Comparison of ENCODE assay signal across 6 cellular contexts in genomic region chr22:20117656-20118571, GRCh38. TPM values are rescaled to one million over a fixed set of nuclear protein-coding genes. Genes with fewer than 3 reads are reported as not detected.
DNase-seq lines count a peak whose midpoint lies in the region; TF ChIP-seq lines count a peak whose summit lies in the region.

No MANE protein-coding gene starts in this region.

- H3K4me3 Mint-ChIP-seq in dendritic cell treated with granulocyte-macrophage colony-stimulating factor and Interleukin-4, amounts not matched to agents 40 ng/mL and 50 ng/mL, for 4 days: peak overlapping the region; percentile 88
- peak overlapping the region; percentile 87 for H3K4me3 Mint-ChIP-seq in progenitor cell of endocrine pancreas (ENCODE audit: low read depth)

- H3K9me3 ChIP-seq in SK-N-MC (ENCODE audit: low read depth, low read length): no peaks in the 10 kb centered on the region

- peaks cover 84% of the 10 kb centered on the region for H3K36me3 Mint-ChIP-seq in dendritic cell treated with granulocyte-macrophage colony-stimulating factor and Interleukin-4, amounts not matched to agents 40 ng/mL and 50 ng/mL, for 4 days (ENCODE audit: low read depth)
- H3K36me3 Mint-ChIP-seq in progenitor cell of endocrine pancreas (ENCODE audit: insufficient read depth): peaks cover 6% of the 10 kb centered on the region

- H3K9me3 Mint-ChIP-seq in dendritic cell treated with granulocyte-macrophage colony-stimulating factor and Interleukin-4, amounts not matched to agents 40 ng/mL and 50 ng/mL, for 4 days: no peaks in the 10 kb centered on the region
- no peaks in the 10 kb centered on the region for H3K9me3 Mint-ChIP-seq in progenitor cell of endocrine pancreas (ENCODE audit: low read depth)

- intact Hi-C loops in dendritic cell treated with granulocyte-macrophage colony-stimulating factor and Interleukin-4, amounts not matched to agents 40 ng/mL and 50 ng/mL, for 4 days (cut with micrococcal nuclease): loop anchor here (1.0 kb wide), 2 partner anchors 13 to 38 kb away; partner anchors contain the start of genes DGCR8 and ZDHHC8

- H3K27ac Mint-ChIP-seq in dendritic cell treated with granulocyte-macrophage colony-stimulating factor and Interleukin-4, amounts not matched to agents 40 ng/mL and 50 ng/mL, for 4 days: peak overlapping the region; percentile 96
- H3K27ac Mint-ChIP-seq in progenitor cell of endocrine pancreas: peak overlapping the region; percentile 92

- no peak for TF ChIP-seq CTCF in progenitor cell of endocrine pancreas (IDR thresholded peaks at IDR 0.05; ENCODE audit: unreplicated experiment)

- H3K27me3 Mint-ChIP-seq in dendritic cell treated with granulocyte-macrophage colony-stimulating factor and Interleukin-4, amounts not matched to agents 40 ng/mL and 50 ng/mL, for 4 days: no peaks in the 10 kb centered on the region
- H3K27me3 Mint-ChIP-seq in progenitor cell of endocrine pancreas: no peaks in the 10 kb centered on the region

- peak overlapping the region; percentile 99 for H3K9ac ChIP-seq in SK-N-MC (ENCODE audit: insufficient read length)

- peaks cover 38% of the 10 kb centered on the region for H3K4me1 Mint-ChIP-seq in dendritic cell treated with granulocyte-macrophage colony-stimulating factor and Interleukin-4, amounts not matched to agents 40 ng/mL and 50 ng/mL, for 4 days (ENCODE audit: low read depth)
- H3K4me1 Mint-ChIP-seq in progenitor cell of endocrine pancreas (ENCODE audit: low read depth): peaks cover 12% of the 10 kb centered on the region

- peak overlapping the region; percentile 89 for H3K27ac ChIP-seq in SK-N-MC

- peak overlapping the region; percentile 100 for H3K4me3 ChIP-seq in SK-N-MC

- peak; percentile 35 for DNase-seq in NCI-H82 (lab: John Stamatoyannopoulos, UW)
- DNase-seq in NCI-H82 treated with DMSO at 0.1 percent for 48 hours (lab: John Stamatoyannopoulos, UW; ENCODE audit: unreplicated experiment): no peak
- DNase-seq in SK-N-MC (ENCODE audit: low read depth, low spot score): no peak
- DNase-seq in progenitor cell of endocrine pancreas (ENCODE audit: low spot score, unreplicated experiment): no peak
- DNase-seq in SKM-1 treated with dmso at 0.1 percent for 144 hours (lab: John Stamatoyannopoulos, UW; ENCODE audit: unreplicated experiment): no peak

- H3K36me3 ChIP-seq in SK-N-MC (ENCODE audit: insufficient read depth, low read length): peaks cover 78% of the 10 kb centered on the region

RNA-seq across cellular contexts. Expression of gene TRMT2A, which starts 0.9 kb away (rescaled TPM):
- 78.5 and 86.5 TPM in 2 replicates for total RNA-seq in progenitor cell of endocrine pancreas

RNA-seq across cellular contexts. Expression of gene RANBP1, which starts 2.0 kb away (rescaled TPM):
- 217 and 219 TPM in 2 replicates for total RNA-seq in progenitor cell of endocrine pancreas

RNA-seq across cellular contexts. Expression of gene ZDHHC8, which starts 13.7 kb away (rescaled TPM):
- 82.1 and 83.5 TPM in 2 replicates for total RNA-seq in progenitor cell of endocrine pancreas

RNA-seq across cellular contexts. Expression of gene CCDC188, which starts 32.9 kb away (rescaled TPM):
- 3.3 and 4.0 TPM in 2 replicates for total RNA-seq in progenitor cell of endocrine pancreas

RNA-seq across cellular contexts. Expression of gene DGCR8, which starts 37.9 kb away (rescaled TPM):
- total RNA-seq in progenitor cell of endocrine pancreas: 75.8 and 79.8 TPM in 2 replicates
